ENCODE assay signal across 9 cellular contexts in the genomic region with DNA sequence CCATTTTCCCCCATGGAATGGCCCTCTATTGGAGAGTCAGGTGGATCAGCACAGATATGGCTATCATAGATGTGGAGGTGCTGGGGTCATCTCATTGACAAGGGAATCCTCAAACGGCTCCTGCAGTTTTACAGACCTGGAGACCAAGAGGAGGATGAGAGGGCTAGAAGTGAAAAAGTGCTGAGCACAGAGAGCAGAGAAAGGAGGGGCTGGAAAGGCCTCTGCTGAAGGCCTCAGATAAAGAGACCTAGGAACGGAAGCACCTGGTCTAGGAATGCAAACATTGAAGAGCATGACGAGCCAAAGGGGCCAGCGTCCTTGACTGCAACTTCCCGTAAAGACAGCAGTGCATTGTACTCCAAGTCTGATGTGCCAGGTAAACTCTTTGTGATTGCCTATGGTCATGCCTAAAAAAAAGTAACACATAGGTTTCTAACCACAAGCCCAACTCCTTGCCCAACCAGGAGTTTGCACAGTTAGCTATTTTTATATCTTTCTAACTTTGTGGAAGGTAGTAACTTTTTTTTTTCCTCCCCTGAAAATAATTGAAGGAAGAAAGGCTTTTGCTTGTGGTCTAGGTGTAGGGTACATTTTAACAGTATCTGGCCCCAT. TPM values are rescaled to one million over a fixed set of nuclear protein-coding genes. Genes with fewer than 3 reads are reported as not detected.
DNase-seq lines count a peak whose midpoint lies in the region; ATAC-seq and TF ChIP-seq lines count a peak whose summit lies in the region.
"Had no signal": no experiment of that assay in that cellular context is flagged by ENCODE, and none has a peak within 500 bp of the region (broad histone marks: within the 10 kb centered on the region; RNA-seq: fewer than 3 reads in every experiment).

No MANE protein-coding gene starts in this region.

- 70 to 76% methylated on average over 5 of the region's 5 CpGs for WGBS in esophagus squamous epithelium, 2 donors

- no peaks in the 10 kb centered on the region for H3K9me3 Mint-ChIP-seq in activated T-cell treated with anti-CD3 and anti-CD28 coated beads, Interleukin-2, amount 50 U/mL, for 4 hours

- peaks cover 22% of the 10 kb centered on the region for H3K36me3 Mint-ChIP-seq in activated T-cell treated with anti-CD3 and anti-CD28 coated beads, Interleukin-2, amount 50 U/mL, for 4 hours (ENCODE audit: insufficient read depth)

- H3K27ac ChIP-seq in esophagus squamous epithelium, result no peak overlapping the region
- H3K27ac ChIP-seq: brain microvascular endothelial cell had no signal

- H3K4me1 Mint-ChIP-seq in activated T-cell treated with anti-CD3 and anti-CD28 coated beads, Interleukin-2, amount 50 U/mL, for 4 hours (ENCODE audit: low read depth), result peaks cover 5% of the 10 kb centered on the region

- H3K27me3 ChIP-seq in esophagus squamous epithelium, result no peaks in the 10 kb centered on the region
- H3K27me3 ChIP-seq: brain microvascular endothelial cell had no signal

- no peaks in the 10 kb centered on the region for H3K4me1 ChIP-seq in esophagus squamous epithelium

- no peak for TF ChIP-seq CTCF in esophagus squamous epithelium (IDR thresholded peaks at IDR 0.05)

- no peak for TF ChIP-seq POLR2A in esophagus squamous epithelium (IDR thresholded peaks at IDR 0.05)

- ATAC-seq in GM18907 (IDR thresholded peaks at IDR 0.05; ENCODE audit: unreplicated experiment), result peak; percentile 87
- peak; percentile 68 for ATAC-seq in HG02763 (IDR thresholded peaks at IDR 0.05; ENCODE audit: unreplicated experiment)
- no peak for ATAC-seq in activated T-cell treated with anti-CD3 and anti-CD28 coated beads, Interleukin-2, amount 50 U/mL, for 4 hours
- no peak for ATAC-seq in stimulated activated naive CD8-positive, alpha-beta T cell treated with anti-CD3 and anti-CD28 coated beads, Interleukin-15, Interleukin-2, amounts not matched to agents 100 U/mL and 50 U/mL, for 24 hours

- H3K4me3 ChIP-seq in esophagus squamous epithelium, result no peak overlapping the region

- DNase-seq in NCI-H748 treated with DMSO at 0.1 percent for 48 hours (lab: John Stamatoyannopoulos, UW) (peak; percentile 57), lung microvascular endothelial cell (ENCODE audit: low read depth in 2 of 2) (peak; percentile 83 to 90), esophagus squamous epithelium (lab: John Stamatoyannopoulos, UW) (no peak), NK-92 (lab: John Stamatoyannopoulos, UW; ENCODE audit: unreplicated experiment) (no peak)
- DNase-seq in activated T-cell treated with anti-CD3 and anti-CD28 coated beads, Interleukin-2, amount 50 U/mL, for 4 hours, result no peak
- DNase-seq in stimulated activated naive CD8-positive, alpha-beta T cell treated with anti-CD3 and anti-CD28 coated beads, Interleukin-15, Interleukin-2, amounts not matched to agents 100 U/mL and 50 U/mL, for 24 hours, result no peak
- DNase-seq: brain microvascular endothelial cell had no signal

- no peak overlapping the region for H3K4me3 Mint-ChIP-seq in activated T-cell treated with anti-CD3 and anti-CD28 coated beads, Interleukin-2, amount 50 U/mL, for 4 hours

- intact Hi-C loops in esophagus squamous epithelium (cut with DNase I), result no loop called here

- peaks cover 0 to 36% (median 0%) of the 10 kb centered on the region in 3 donors for H3K36me3 ChIP-seq in esophagus squamous epithelium

- H3K27me3 Mint-ChIP-seq in activated T-cell treated with anti-CD3 and anti-CD28 coated beads, Interleukin-2, amount 50 U/mL, for 4 hours (ENCODE audit: low read depth), result no peaks in the 10 kb centered on the region

- no peaks in the 10 kb centered on the region for H3K9me3 ChIP-seq in esophagus squamous epithelium

RNA-seq across cellular contexts. Expression of gene RSPH4A, which starts 15.2 kb away (rescaled TPM):
- total RNA-seq in lung microvascular endothelial cell, result 0.60 and 0.65 TPM in 2 replicates
- under 1 TPM in 2 of 4 donors, not detected in 2; 0.09 to 0.19 TPM for total RNA-seq in esophagus squamous epithelium
- total RNA-seq in activated T-cell treated with anti-CD3 and anti-CD28 coated beads, Interleukin-2, amount 50 U/mL, for 4 hours, result under 1 TPM; 0.29 to 0.43 (median 0.40) TPM

RNA-seq across cellular contexts. Expression of gene ZUP1, which starts 37.1 kb away (rescaled TPM):
- 17.2 and 34.7 TPM in 2 replicates for total RNA-seq in lung microvascular endothelial cell
- total RNA-seq in esophagus squamous epithelium, result 10 to 100 TPM in 1 of 4 donors, 1 to 10 TPM in 3; 8.3 to 10.2 (median 9.8) TPM
- 10 to 100 TPM; 15.6 to 16.3 (median 16.3) TPM for total RNA-seq in activated T-cell treated with anti-CD3 and anti-CD28 coated beads, Interleukin-2, amount 50 U/mL, for 4 hours

RNA-seq across cellular contexts. Expression of gene KPNA5, which starts 49.5 kb away (rescaled TPM):
- total RNA-seq in lung microvascular endothelial cell, result 5.2 and 14.5 TPM in 2 replicates
- 1 to 10 TPM; 1.1 to 8.2 (median 3.2) TPM for total RNA-seq in esophagus squamous epithelium
- 10 to 100 TPM; 10.8 to 18.0 (median 12.7) TPM for total RNA-seq in activated T-cell treated with anti-CD3 and anti-CD28 coated beads, Interleukin-2, amount 50 U/mL, for 4 hours

Comparison
In these comparisons a context has a peak if more than half of its experiments do, and no peak if none do; other contexts are left out.
1. ATAC-seq: peak in GM18907 (single experiment) and HG02763 (single experiment); none in activated T-cell treated with anti-CD3 and anti-CD28 coated beads, Interleukin-2, amount 50 U/mL, for 4 hours (0 of 2) and stimulated activated naive CD8-positive, alpha-beta T cell treated with anti-CD3 and anti-CD28 coated beads, Interleukin-15, Interleukin-2, amounts not matched to agents 100 U/mL and 50 U/mL, for 24 hours (single experiment).
2. DNase-seq: peak in NCI-H748 treated with DMSO at 0.1 percent for 48 hours (single experiment) and lung microvascular endothelial cell (2 of 2); none in esophagus squamous epithelium (single experiment), activated T-cell treated with anti-CD3 and anti-CD28 coated beads, Interleukin-2, amount 50 U/mL, for 4 hours (single experiment), NK-92 (single experiment) and stimulated activated naive CD8-positive, alpha-beta T cell treated with anti-CD3 and anti-CD28 coated beads, Interleukin-15, Interleukin-2, amounts not matched to agents 100 U/mL and 50 U/mL, for 24 hours (single experiment).